Comparison of ENCODE assay signal across 29 cellular contexts in genomic region chrX:49287665-49288064, GRCh38. TPM values are rescaled to one million over a fixed set of nuclear protein-coding genes. Genes with fewer than 3 reads are reported as not detected.
"Had no signal": no experiment of that assay in that cellular context is flagged by ENCODE, and none has a peak within 500 bp of the region (broad histone marks: within the 10 kb centered on the region; RNA-seq: fewer than 3 reads in every experiment).

No MANE protein-coding gene starts in this region.

- H3K27ac Mint-ChIP-seq: activated naive CD8-positive, alpha-beta T cell treated with anti-CD3 and anti-CD28 coated beads, Interleukin-2, amount 50 U/mL, for 24 hours; immature natural killer cell; mesothelial cell of epicardium; progenitor cell of endocrine pancreas had no signal

- ATAC-seq: activated naive CD8-positive, alpha-beta T cell treated with anti-CD3 and anti-CD28 coated beads, Interleukin-2, amount 50 U/mL, for 24 hours; heart left ventricle; left colon; sciatic nerve had no signal

- H3K9me3 Mint-ChIP-seq: activated naive CD8-positive, alpha-beta T cell treated with anti-CD3 and anti-CD28 coated beads, Interleukin-2, amount 50 U/mL, for 24 hours; immature natural killer cell; naive B cell had no signal

- H3K4me3 Mint-ChIP-seq: activated naive CD8-positive, alpha-beta T cell treated with anti-CD3 and anti-CD28 coated beads, Interleukin-2, amount 50 U/mL, for 24 hours; mesothelial cell of epicardium; naive B cell had no signal

- H3K27me3 Mint-ChIP-seq: activated naive CD8-positive, alpha-beta T cell treated with anti-CD3 and anti-CD28 coated beads, Interleukin-2, amount 50 U/mL, for 24 hours had no signal

- DNase-seq: activated CD4-positive, alpha-beta T cell treated with anti-CD3 and anti-CD28 coated beads for 4 hours; activated effector memory CD4-positive, alpha-beta T cell treated with Interleukin-2 at 50 U/mL for 16 hours; activated naive CD4-positive, alpha-beta T cell treated with Interleukin-2 at 50 U/mL for 16 hours; activated naive CD8-positive, alpha-beta T cell treated with anti-CD3 and anti-CD28 coated beads, Interleukin-2, amount 50 U/mL, for 24 hours; activated T-cell treated with anti-CD3 and anti-CD28 coated beads, Interleukin-2, amount 50 U/mL, for 48 hours; central memory CD4-positive, alpha-beta T cell; foreskin fibroblast; heart left ventricle; hypothalamus; immature natural killer cell; kidney; left colon; mammary epithelial cell; naive B cell; ovary; small intestine; stimulated activated naive CD4-positive, alpha-beta T cell; T-helper 1 cell; testis; transverse colon; uterus had no signal

- H3K36me3 Mint-ChIP-seq: immature natural killer cell, naive B cell had no signal

RNA-seq across cellular contexts. Expression of gene GAGE10, which starts 15.8 kb away (rescaled TPM):
- total RNA-seq: activated CD8-positive, alpha-beta memory T cell treated with anti-CD3 and anti-CD28 coated beads for 36 hours; breast epithelium; endothelial cell of umbilical vein; heart left ventricle; kidney; left colon; liver; mammary epithelial cell; mesothelial cell of epicardium; ovary; progenitor cell of endocrine pancreas; renal cortical epithelial cell; sciatic nerve; testis; transverse colon; uterus had no signal

RNA-seq across cellular contexts. Expression of gene FOXP3, which starts 23.2 kb away (rescaled TPM):
- total RNA-seq: endothelial cell of umbilical vein, transverse colon, uterus had no signal

RNA-seq across cellular contexts. Expression of gene GAGE12J, which starts 34.2 kb away (rescaled TPM):
- total RNA-seq: activated CD8-positive, alpha-beta memory T cell treated with anti-CD3 and anti-CD28 coated beads for 36 hours; breast epithelium; endothelial cell of umbilical vein; heart left ventricle; kidney; left colon; liver; mammary epithelial cell; mesothelial cell of epicardium; ovary; progenitor cell of endocrine pancreas; renal cortical epithelial cell; sciatic nerve; transverse colon; uterus had no signal

RNA-seq across cellular contexts. Expression of gene GAGE13, which starts 43.7 kb away (rescaled TPM):
- total RNA-seq: activated CD8-positive, alpha-beta memory T cell treated with anti-CD3 and anti-CD28 coated beads for 36 hours; breast epithelium; endothelial cell of umbilical vein; heart left ventricle; kidney; left colon; liver; mammary epithelial cell; mesothelial cell of epicardium; progenitor cell of endocrine pancreas; renal cortical epithelial cell; sciatic nerve; transverse colon; uterus had no signal
